9 cellular contexts compared by ENCODE assay signal in genomic region chr6:142952614-142953013, GRCh38. TPM values are rescaled to one million over a fixed set of nuclear protein-coding genes. Genes with fewer than 3 reads are reported as not detected.
DNase-seq lines count a peak whose midpoint lies in the region; ATAC-seq and TF ChIP-seq lines count a peak whose summit lies in the region.
"Had no signal": no experiment of that assay in that cellular context is flagged by ENCODE, and none has a peak within 500 bp of the region (broad histone marks: within the 10 kb centered on the region; RNA-seq: fewer than 3 reads in every experiment).

No MANE protein-coding gene starts in this region.

- H3K4me1 ChIP-seq in mucosa of descending colon (ENCODE audit: low read depth) (no peaks in the 10 kb centered on the region), PC-3 (ENCODE audit: insufficient read depth, low read length) (peaks cover 5% of the 10 kb centered on the region; the same call in 1 of the 2 replicates)

- H3K9me3 ChIP-seq in mucosa of descending colon: no peaks in the 10 kb centered on the region
- no peaks in the 10 kb centered on the region for H3K9me3 ChIP-seq in PC-3 (ENCODE audit: low read length)
- H3K9me3 ChIP-seq: adrenal gland had no signal

- BruUV-seq in PC-3 (replicated peaks; lab: Mats Ljungman, UMichigan): no TSS peak

- H3K9me2 ChIP-seq in PC-3 (replicated peaks; ENCODE audit: low read length): no peaks in the 10 kb centered on the region

- H3K27me3 ChIP-seq in PC-3 (ENCODE audit: low read length): no peaks in the 10 kb centered on the region
- H3K27me3 ChIP-seq: adrenal gland had no signal

- H4K20me1 ChIP-seq in PC-3 (ENCODE audit: low read length): no peaks in the 10 kb centered on the region

- H3K27ac ChIP-seq in PC-3 (ENCODE audit: low read length): no peak overlapping the region
- H3K27ac ChIP-seq: adrenal gland had no signal

- H3K9ac ChIP-seq in PC-3 (ENCODE audit: low read length): no peak overlapping the region

- peak; percentile 70 for ATAC-seq in GM18858 (IDR thresholded peaks at IDR 0.05; ENCODE audit: unreplicated experiment)
- ATAC-seq in GM21526 (IDR thresholded peaks at IDR 0.05; ENCODE audit: low FRiP score, unreplicated experiment): peak; percentile 71
- ATAC-seq in HG03159 (IDR thresholded peaks at IDR 0.05; ENCODE audit: unreplicated experiment): peak; percentile 72
- ATAC-seq in mucosa of descending colon: peak; percentile 54
- no peak for ATAC-seq in PC-3
- ATAC-seq in Right ventricle myocardium superior (ENCODE audit: poor library complexity): no peak

- intact Hi-C loops in mucosa of descending colon (cut with DNase I, micrococcal nuclease) (no loop called here), PC-3 (cut with micrococcal nuclease) (no loop called here), Right ventricle myocardium superior (cut with DNase I) (no loop called here)

- POLR2A ChIA-PET in PC-3 (lab: Charles Lee; ENCODE audit: unreplicated experiment): no interaction called here

- CTCF ChIA-PET in PC-3 (lab: Charles Lee): no interaction called here

- H3F3A ChIP-seq in PC-3 (ENCODE audit: low read length, unreplicated experiment): no peaks in the 10 kb centered on the region

- H2AFZ ChIP-seq in PC-3 (ENCODE audit: low read length): no peak overlapping the region

- no peak overlapping the region for H3K4me2 ChIP-seq in PC-3 (ENCODE audit: low read length)

- DNase-seq in mucosa of descending colon: no peak
- no peak for DNase-seq in PC-3
- no peak for DNase-seq in Right ventricle myocardium superior
- no peak for DNase-seq in activated CD4-positive, alpha-beta T cell treated with anti-CD3 and anti-CD28 coated beads, Interleukin-2, amount 50 U/mL, for 1 hour
- DNase-seq: adrenal gland, NCI-H526 had no signal

- TF ChIP-seq CTCF in mucosa of descending colon (IDR thresholded peaks at IDR 0.05): no peak
- no peak for TF ChIP-seq CTCF in PC-3 (conservative IDR thresholded peaks at IDR 0.05; ENCODE audit: low read depth, low read length)

- H3K79me2 ChIP-seq in PC-3 (ENCODE audit: low read length): no peaks in the 10 kb centered on the region

- H3K4me3 ChIP-seq in mucosa of descending colon (no peak overlapping the region), PC-3 (ENCODE audit: low read length) (no peak overlapping the region)
- H3K4me3 ChIP-seq: adrenal gland had no signal

- H3K36me3 ChIP-seq in mucosa of descending colon (ENCODE audit: low read depth): no peaks in the 10 kb centered on the region
- no peaks in the 10 kb centered on the region for H3K36me3 ChIP-seq in PC-3 (ENCODE audit: low read depth, low read length)
- H3K36me3 ChIP-seq: adrenal gland had no signal

RNA-seq across cellular contexts. Expression of gene HIVEP2, which starts 7.6 kb away (rescaled TPM):
- total RNA-seq in mucosa of descending colon (10 to 100 TPM in 2 of 3 donors, 1 to 10 TPM in 1; 7.8 to 17.7 (median 11.3) TPM), PC-3 (2014; rRNA removed) (9.1 and 11.9 TPM in 2 replicates), Right ventricle myocardium superior (12.8 TPM)

Comparison
In these comparisons a context has a peak if more than half of its experiments do, and no peak if none do; other contexts are left out.
1. ATAC-seq: peak in GM18858 (single experiment), GM21526 (single experiment), HG03159 (single experiment) and mucosa of descending colon (single experiment); none in PC-3 (single experiment) and Right ventricle myocardium superior (single experiment).